ENCODE assay signal across 17 cellular contexts in the genomic region with DNA sequence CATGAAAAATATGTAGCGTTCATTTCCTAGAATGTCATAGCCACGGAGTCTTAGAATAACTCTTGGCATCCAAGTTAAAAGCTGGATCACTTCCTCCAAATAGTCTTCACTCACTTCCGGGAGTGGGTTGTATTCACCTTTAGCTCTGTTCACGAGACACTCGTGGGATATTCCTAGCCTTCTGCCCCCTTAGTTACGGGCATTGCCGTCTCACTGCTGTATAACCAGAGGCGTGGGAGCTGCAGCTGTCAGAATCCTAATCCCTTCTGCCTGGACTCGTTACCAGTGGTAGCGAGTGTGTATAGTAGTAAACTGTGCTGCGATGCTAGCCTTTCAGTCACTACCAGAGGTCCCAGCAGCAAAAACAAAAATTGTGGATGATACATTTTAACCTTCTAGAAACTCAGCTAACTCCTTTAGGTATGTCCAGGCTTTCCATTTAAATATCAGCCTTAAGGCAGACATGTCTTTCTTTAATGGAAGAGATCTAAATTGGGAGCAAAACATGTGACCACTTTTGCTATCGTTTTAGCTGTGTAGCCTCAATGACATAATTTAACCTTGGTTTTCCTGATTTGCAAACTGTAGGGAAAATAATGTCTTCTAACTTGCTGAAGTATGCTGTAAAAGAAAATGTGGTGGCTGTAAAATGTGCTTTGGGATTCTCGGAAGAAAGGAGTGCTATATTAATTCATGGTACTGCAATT.
"Had no signal": no experiment of that assay in that cellular context is flagged by ENCODE, and none has a peak within 500 bp of the region (broad histone marks: within the 10 kb centered on the region; RNA-seq: fewer than 3 reads in every experiment).

No MANE protein-coding gene starts in this region.

- H3K4me1 Mint-ChIP-seq: activated CD4-positive, alpha-beta memory T cell treated with anti-CD3 and anti-CD28 coated beads, Interleukin-2, amount 10 ng/mL, durations not matched to agents 7 days and 5 days; memory B cell had no signal

- H3K27me3 Mint-ChIP-seq: activated CD4-positive, alpha-beta memory T cell treated with anti-CD3 and anti-CD28 coated beads, Interleukin-2, amount 10 ng/mL, durations not matched to agents 7 days and 5 days; dendritic cell treated with granulocyte-macrophage colony-stimulating factor and Interleukin-4, amounts not matched to agents 40 ng/mL and 50 ng/mL, for 4 days; effector memory CD8-positive, alpha-beta T cell; memory B cell; natural killer cell treated with Interleukin-12 subunit alpha and Interleukin-12 subunit beta and Interleukin-15 and Interleukin-18, amount 100 ng/mL, for 72 hours; stimulated activated naive CD8-positive, alpha-beta T cell treated with anti-CD3 and anti-CD28 coated beads, Interleukin-15, amount 100 ng/mL, for 72 hours had no signal

- DNase-seq: activated CD4-positive, alpha-beta memory T cell treated with anti-CD3 and anti-CD28 coated beads, Interleukin-2, amount 10 ng/mL, durations not matched to agents 7 days and 5 days; activated CD4-positive, alpha-beta T cell treated with anti-CD3 and anti-CD28 coated beads for 4 hours; activated gamma-delta T cell; activated T-cell treated with anti-CD3 and anti-CD28 coated beads, Interleukin-2, amount 50 U/mL, for 72 hours; effector memory CD8-positive, alpha-beta T cell; foreskin melanocyte; nucleus accumbens; stimulated activated naive CD8-positive, alpha-beta T cell treated with anti-CD3 and anti-CD28 coated beads, Interleukin-15, amount 100 ng/mL, for 72 hours; T-helper 2 cell had no signal

- H3K27ac Mint-ChIP-seq: activated CD4-positive, alpha-beta memory T cell treated with anti-CD3 and anti-CD28 coated beads, Interleukin-2, amount 10 ng/mL, durations not matched to agents 7 days and 5 days; activated naive CD4-positive, alpha-beta T cell treated with anti-CD3 and anti-CD28 coated beads, Interleukin-2, amount 50 U/mL, for 72 hours; activated T-cell treated with anti-CD3 and anti-CD28 coated beads, Interleukin-2, amount 50 U/mL, for 72 hours; dendritic cell treated with granulocyte-macrophage colony-stimulating factor and Interleukin-4, amounts not matched to agents 40 ng/mL and 50 ng/mL, for 4 days; memory B cell; natural killer cell treated with Interleukin-12 subunit alpha and Interleukin-12 subunit beta and Interleukin-15 and Interleukin-18, amount 100 ng/mL, for 72 hours; stimulated activated naive CD8-positive, alpha-beta T cell treated with anti-CD3 and anti-CD28 coated beads, Interleukin-15, amount 100 ng/mL, for 72 hours had no signal

- H3K9me3 ChIP-seq: thoracic aorta had no signal

- FAIRE-seq: islet of Langerhans had no signal

- H3K27ac ChIP-seq: epithelial cell of prostate, thoracic aorta had no signal

- H3K4me3 Mint-ChIP-seq: activated CD4-positive, alpha-beta memory T cell treated with anti-CD3 and anti-CD28 coated beads, Interleukin-2, amount 10 ng/mL, durations not matched to agents 7 days and 5 days; activated T-cell treated with anti-CD3 and anti-CD28 coated beads, Interleukin-2, amount 50 U/mL, for 72 hours; dendritic cell treated with granulocyte-macrophage colony-stimulating factor and Interleukin-4, amounts not matched to agents 40 ng/mL and 50 ng/mL, for 4 days; effector memory CD8-positive, alpha-beta T cell; memory B cell; natural killer cell treated with Interleukin-12 subunit alpha and Interleukin-12 subunit beta and Interleukin-15 and Interleukin-18, amount 100 ng/mL, for 72 hours; stimulated activated naive CD8-positive, alpha-beta T cell treated with anti-CD3 and anti-CD28 coated beads, Interleukin-15, amount 100 ng/mL, for 72 hours had no signal

- H3K4me3 ChIP-seq: thoracic aorta had no signal

- ATAC-seq: activated naive CD4-positive, alpha-beta T cell treated with anti-CD3 and anti-CD28 coated beads, Interleukin-2, amount 50 U/mL, for 72 hours; activated T-cell treated with anti-CD3 and anti-CD28 coated beads, Interleukin-2, amount 50 U/mL, for 72 hours; effector memory CD8-positive, alpha-beta T cell; left lobe of liver; natural killer cell treated with Interleukin-12 subunit alpha and Interleukin-12 subunit beta and Interleukin-15 and Interleukin-18, amount 100 ng/mL, for 72 hours; stimulated activated naive CD8-positive, alpha-beta T cell treated with anti-CD3 and anti-CD28 coated beads, Interleukin-15, amount 100 ng/mL, for 72 hours had no signal

- H3K9me3 Mint-ChIP-seq: activated CD4-positive, alpha-beta memory T cell treated with anti-CD3 and anti-CD28 coated beads, Interleukin-2, amount 10 ng/mL, durations not matched to agents 7 days and 5 days; activated naive CD4-positive, alpha-beta T cell treated with anti-CD3 and anti-CD28 coated beads, Interleukin-2, amount 50 U/mL, for 72 hours; activated T-cell treated with anti-CD3 and anti-CD28 coated beads, Interleukin-2, amount 50 U/mL, for 72 hours; dendritic cell treated with granulocyte-macrophage colony-stimulating factor and Interleukin-4, amounts not matched to agents 40 ng/mL and 50 ng/mL, for 4 days; effector memory CD8-positive, alpha-beta T cell; memory B cell; natural killer cell treated with Interleukin-12 subunit alpha and Interleukin-12 subunit beta and Interleukin-15 and Interleukin-18, amount 100 ng/mL, for 72 hours; stimulated activated naive CD8-positive, alpha-beta T cell treated with anti-CD3 and anti-CD28 coated beads, Interleukin-15, amount 100 ng/mL, for 72 hours had no signal
